Comparison of ENCODE assay signal across 13 cellular contexts in genomic region chr3:113194747-113195400, GRCh38. TPM values are rescaled to one million over a fixed set of nuclear protein-coding genes. Genes with fewer than 3 reads are reported as not detected.
DNase-seq lines count a peak whose midpoint lies in the region; ATAC-seq and TF ChIP-seq lines count a peak whose summit lies in the region.
"Had no signal": no experiment of that assay in that cellular context is flagged by ENCODE, and none has a peak within 500 bp of the region (broad histone marks: within the 10 kb centered on the region; RNA-seq: fewer than 3 reads in every experiment).

No MANE protein-coding gene starts in this region.

- H3K4me3 Mint-ChIP-seq in activated CD4-positive, alpha-beta memory T cell treated with anti-CD3 and anti-CD28 coated beads, Interleukin-2, amount 10 ng/mL, durations not matched to agents 7 days and 5 days = no peak overlapping the region
- H3K4me3 Mint-ChIP-seq: activated CD8-positive, alpha-beta T cell treated with anti-CD3 and anti-CD28 coated beads, Interleukin-2, amount 10 ng/mL, durations not matched to agents 7 days and 5 days had no signal

- H3K27ac Mint-ChIP-seq in activated CD4-positive, alpha-beta memory T cell treated with anti-CD3 and anti-CD28 coated beads, Interleukin-2, amount 10 ng/mL, durations not matched to agents 7 days and 5 days = no peak overlapping the region
- H3K27ac Mint-ChIP-seq: activated CD8-positive, alpha-beta T cell treated with anti-CD3 and anti-CD28 coated beads, Interleukin-2, amount 10 ng/mL, durations not matched to agents 7 days and 5 days; progenitor cell of endocrine pancreas had no signal

- no peak for TF ChIP-seq POLR2A in esophagus squamous epithelium (IDR thresholded peaks at IDR 0.05)

- 36 to 40% methylated on average over 2 to 3 of the region's 4 CpGs for WGBS in esophagus squamous epithelium, 2 donors

- TF ChIP-seq CTCF in esophagus squamous epithelium (IDR thresholded peaks at IDR 0.05) = no peak

- no peaks in the 10 kb centered on the region for H3K27me3 ChIP-seq in esophagus squamous epithelium
- H3K27me3 ChIP-seq: body of pancreas had no signal

- no peaks in the 10 kb centered on the region for H3K9me3 Mint-ChIP-seq in activated CD4-positive, alpha-beta memory T cell treated with anti-CD3 and anti-CD28 coated beads, Interleukin-2, amount 10 ng/mL, durations not matched to agents 7 days and 5 days

- intact Hi-C loops in esophagus squamous epithelium (cut with DNase I) = no loop called here

- H3K9me3 ChIP-seq in esophagus squamous epithelium = no peaks in the 10 kb centered on the region
- H3K9me3 ChIP-seq: body of pancreas, HAP-1 had no signal

- H3K36me3 ChIP-seq in esophagus squamous epithelium = no peaks in the 10 kb centered on the region
- H3K36me3 ChIP-seq: HAP-1 had no signal

- peaks cover 8 to 36% (median 17%) of the 10 kb centered on the region in 3 donors for H3K4me1 ChIP-seq in esophagus squamous epithelium
- H3K4me1 ChIP-seq: body of pancreas, HAP-1 had no signal

- no peaks in the 10 kb centered on the region for H3K4me1 Mint-ChIP-seq in activated CD4-positive, alpha-beta memory T cell treated with anti-CD3 and anti-CD28 coated beads, Interleukin-2, amount 10 ng/mL, durations not matched to agents 7 days and 5 days

- no peaks in the 10 kb centered on the region for H3K36me3 Mint-ChIP-seq in activated CD4-positive, alpha-beta memory T cell treated with anti-CD3 and anti-CD28 coated beads, Interleukin-2, amount 10 ng/mL, durations not matched to agents 7 days and 5 days (ENCODE audit: low read depth)

- H3K27me3 Mint-ChIP-seq in activated CD4-positive, alpha-beta memory T cell treated with anti-CD3 and anti-CD28 coated beads, Interleukin-2, amount 10 ng/mL, durations not matched to agents 7 days and 5 days = peaks cover 10% of the 10 kb centered on the region
- H3K27me3 Mint-ChIP-seq: progenitor cell of endocrine pancreas had no signal

- no peak overlapping the region for H3K4me3 ChIP-seq in esophagus squamous epithelium
- H3K4me3 ChIP-seq: body of pancreas, HAP-1 had no signal

- DNase-seq in M059J (ENCODE audit: low read depth) (peak; percentile 12), NCI-H2196 (lab: John Stamatoyannopoulos, UW; ENCODE audit: unreplicated experiment) (peak; percentile 56), esophagus squamous epithelium (lab: John Stamatoyannopoulos, UW) (no peak), renal cortical epithelial cell (ENCODE audit: low read depth) (peak; percentile 26), SIG-M5 treated with dmso at 0.1 percent for 504 hours (lab: John Stamatoyannopoulos, UW; ENCODE audit: unreplicated experiment) (no peak)
- DNase-seq in activated CD4-positive, alpha-beta memory T cell treated with anti-CD3 and anti-CD28 coated beads, Interleukin-2, amount 10 ng/mL, durations not matched to agents 7 days and 5 days = no peak
- DNase-seq: activated CD8-positive, alpha-beta T cell treated with anti-CD3 and anti-CD28 coated beads, Interleukin-2, amount 10 ng/mL, durations not matched to agents 7 days and 5 days; body of pancreas; Kasumi-1; NCI-H2029 had no signal

- H3K27ac ChIP-seq in esophagus squamous epithelium = peak overlapping the region; percentile 50 to 78 (median 70)
- H3K27ac ChIP-seq: body of pancreas had no signal

- CTCF ChIA-PET in activated CD4-positive, alpha-beta memory T cell treated with anti-CD3 and anti-CD28 coated beads, Interleukin-2, amount 10 ng/mL, durations not matched to agents 7 days and 5 days (lab: Charles Lee) = no interaction called here

- no peak for ATAC-seq in GM21717 (IDR thresholded peaks at IDR 0.05; ENCODE audit: unreplicated experiment)
- ATAC-seq: activated CD8-positive, alpha-beta T cell treated with anti-CD3 and anti-CD28 coated beads, Interleukin-2, amount 10 ng/mL, durations not matched to agents 7 days and 5 days; body of pancreas had no signal

- POLR2A ChIA-PET in activated CD4-positive, alpha-beta memory T cell treated with anti-CD3 and anti-CD28 coated beads, Interleukin-2, amount 10 ng/mL, durations not matched to agents 7 days and 5 days (lab: Charles Lee) = no interaction called here

RNA-seq across cellular contexts. Expression of gene BOC, which starts 16.5 kb away (rescaled TPM):
- total RNA-seq in M059J (2014; rRNA removed; shearing (Covaris generic)) = 5.0 and 12.5 TPM in 2 replicates
- total RNA-seq in esophagus squamous epithelium (10 to 100 TPM; 13.7 to 75.7 (median 24.1) TPM), renal cortical epithelial cell (0.52 and 3.0 TPM in 2 replicates)
- not detected for total RNA-seq in activated CD4-positive, alpha-beta memory T cell treated with anti-CD3 and anti-CD28 coated beads, Interleukin-2, amount 10 ng/mL, durations not matched to agents 7 days and 5 days
- total RNA-seq: activated CD8-positive, alpha-beta T cell treated with anti-CD3 and anti-CD28 coated beads, Interleukin-2, amount 10 ng/mL, durations not matched to agents 7 days and 5 days had no signal

Comparison
In these comparisons a context has a peak if more than half of its experiments do, and no peak if none do; other contexts are left out.
1. DNase-seq: peak in M059J (single experiment), NCI-H2196 (single experiment) and renal cortical epithelial cell (single experiment); none in esophagus squamous epithelium (single experiment), SIG-M5 treated with dmso at 0.1 percent for 504 hours (single experiment) and activated CD4-positive, alpha-beta memory T cell treated with anti-CD3 and anti-CD28 coated beads, Interleukin-2, amount 10 ng/mL, durations not matched to agents 7 days and 5 days (single experiment).